Comparison of ENCODE assay signal across 8 cellular contexts in the genomic region with DNA sequence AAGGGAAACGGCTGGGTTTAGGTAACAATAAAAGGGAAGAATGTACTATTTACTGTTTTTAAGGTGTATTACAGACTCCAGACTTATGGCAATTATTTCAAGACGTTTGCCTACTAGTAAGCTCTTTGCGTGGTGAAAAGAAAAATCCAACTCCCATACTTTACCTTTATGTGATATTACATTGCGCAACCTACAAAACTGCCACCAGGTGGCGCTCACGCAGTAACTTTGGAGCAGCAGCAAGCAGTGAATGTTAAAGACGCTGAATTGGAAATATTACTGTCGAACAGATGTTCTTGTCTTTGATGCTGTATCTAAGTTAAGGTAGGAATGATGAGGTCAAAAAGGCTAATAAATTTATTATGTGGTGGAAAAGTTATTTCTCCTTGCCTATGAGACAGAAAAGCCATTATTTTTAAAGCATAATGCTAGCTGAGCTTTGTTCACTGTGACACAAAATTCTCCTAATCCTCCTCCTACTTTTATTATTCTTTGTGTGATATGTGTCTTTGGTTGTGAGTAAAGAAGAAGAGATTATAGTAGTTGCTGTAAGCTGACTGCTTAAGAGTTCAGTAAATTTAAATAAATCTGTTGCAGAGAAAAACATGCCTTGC.
DNase-seq lines count a peak whose midpoint lies in the region; ATAC-seq lines count a peak whose summit lies in the region.

No MANE protein-coding gene starts in this region.

- H3K4me3 ChIP-seq in CD4-positive, CD25-positive, alpha-beta regulatory T cell (ENCODE audit: low read depth, low read length), result no peak overlapping the region
- H3K4me3 ChIP-seq in mesendoderm (ENCODE audit: low read length), result no peak overlapping the region

- H3K27ac ChIP-seq in CD4-positive, CD25-positive, alpha-beta regulatory T cell (ENCODE audit: insufficient read depth, low read length, poor library complexity, severe bottlenecking), result no peak overlapping the region
- no peak overlapping the region for H3K27ac ChIP-seq in mesendoderm (ENCODE audit: low read depth, low read length)

- H3K4me2 ChIP-seq in mesendoderm (ENCODE audit: low read length), result no peak overlapping the region

- no peak for ATAC-seq in CD4-positive, CD25-positive, alpha-beta regulatory T cell (ENCODE audit: low read depth in 2 of 2)
- peak; percentile 91 for ATAC-seq in GM18909 (IDR thresholded peaks at IDR 0.05; ENCODE audit: poor library complexity, unreplicated experiment)
- ATAC-seq in HG03103 (IDR thresholded peaks at IDR 0.05; ENCODE audit: low read depth, unreplicated experiment), result peak; percentile 90

- H2AK5ac ChIP-seq in mesendoderm (ENCODE audit: low read length), result no peak overlapping the region

- no peaks in the 10 kb centered on the region for H3K36me3 Mint-ChIP-seq in CD4-positive, CD25-positive, alpha-beta regulatory T cell

- H4K5ac ChIP-seq in mesendoderm (ENCODE audit: low read length), result no peak overlapping the region

- no peak overlapping the region for H4K8ac ChIP-seq in mesendoderm (ENCODE audit: low read depth, low read length)

- no peak overlapping the region for H3K56ac ChIP-seq in mesendoderm (ENCODE audit: low read length)

- no peaks in the 10 kb centered on the region for H3K4me1 ChIP-seq in CD4-positive, CD25-positive, alpha-beta regulatory T cell (ENCODE audit: control insufficient read depth, insufficient read depth, low read length, poor library complexity, severe bottlenecking)
- H3K4me1 ChIP-seq in mesendoderm (ENCODE audit: control insufficient read depth, low read depth, low read length), result no peaks in the 10 kb centered on the region

- H3K4me1 Mint-ChIP-seq in CD4-positive, CD25-positive, alpha-beta regulatory T cell, result no peaks in the 10 kb centered on the region

- H3K4me3 Mint-ChIP-seq in CD4-positive, CD25-positive, alpha-beta regulatory T cell, result no peak overlapping the region

- no peak overlapping the region for H3K23ac ChIP-seq in mesendoderm (ENCODE audit: low read length)

- no CpG with 5 or more reads among the region's 8 CpGs for WGBS in mesendoderm (ENCODE audit: extremely low coverage, insufficient coverage, low lambda C conversion rate)

- H3K27me3 ChIP-seq in CD4-positive, CD25-positive, alpha-beta regulatory T cell (ENCODE audit: control insufficient read depth, insufficient read depth, low read length), result no peaks in the 10 kb centered on the region
- H3K27me3 ChIP-seq in mesendoderm (ENCODE audit: insufficient read depth, low read length, poor library complexity), result no peaks in the 10 kb centered on the region

- DNase-seq in CD4-positive, CD25-positive, alpha-beta regulatory T cell, result peak; percentile 26 to 68 (median 45)
- DNase-seq in NCI-H2227 (lab: John Stamatoyannopoulos, UW; ENCODE audit: unreplicated experiment), result peak; percentile 73
- peak; percentile 54 to 55 for DNase-seq in activated CD4-positive, alpha-beta T cell treated with anti-CD3 and anti-CD28 coated beads, Interleukin-2, amount 50 U/mL, for 4 hours
- DNase-seq in effector CD4-positive, alpha-beta T cell, result peak; percentile 50
- DNase-seq in mesendoderm, result peak; percentile 67
- peak; percentile 38 to 48 for DNase-seq in stimulated activated CD8-positive, alpha-beta memory T cell treated with anti-CD3 and anti-CD28 coated beads, Interleukin-2, amount 100 ng/mL, for 48 hours (ENCODE audit: low read depth in 2 of 2)

- no peak overlapping the region for H2BK15ac ChIP-seq in mesendoderm (replicated peaks; ENCODE audit: low read depth)

- H3K9ac ChIP-seq in mesendoderm (ENCODE audit: low read length), result no peak overlapping the region

- no peak overlapping the region for H3K18ac ChIP-seq in mesendoderm (ENCODE audit: low read length)

- H2BK5ac ChIP-seq in mesendoderm (ENCODE audit: low read length), result no peak overlapping the region

- no peaks in the 10 kb centered on the region for H3K79me1 ChIP-seq in mesendoderm (ENCODE audit: low read length)

- H3K27me3 Mint-ChIP-seq in CD4-positive, CD25-positive, alpha-beta regulatory T cell, result no peaks in the 10 kb centered on the region

- no peaks in the 10 kb centered on the region for H3K79me2 ChIP-seq in mesendoderm (ENCODE audit: control insufficient read depth, insufficient read depth, low read length)

- no peak overlapping the region for H3K4ac ChIP-seq in mesendoderm (ENCODE audit: low read depth, low read length)

- H3K9me3 ChIP-seq in CD4-positive, CD25-positive, alpha-beta regulatory T cell (ENCODE audit: control insufficient read depth in 2 of 2, low read length in 2 of 2), result no peaks in the 10 kb centered on the region

- peaks cover 0 to 4% (median 0%) of the 10 kb centered on the region in 7 donors for H3K9me3 Mint-ChIP-seq in CD4-positive, CD25-positive, alpha-beta regulatory T cell

- H2BK120ac ChIP-seq in mesendoderm (ENCODE audit: low read depth, low read length), result no peak overlapping the region

- H3K36me3 ChIP-seq in CD4-positive, CD25-positive, alpha-beta regulatory T cell (ENCODE audit: control insufficient read depth, insufficient read depth, low read length), result no peaks in the 10 kb centered on the region
- no peaks in the 10 kb centered on the region for H3K36me3 ChIP-seq in mesendoderm (ENCODE audit: control insufficient read depth, insufficient read depth, low read length)

- no peak overlapping the region for H3K27ac Mint-ChIP-seq in CD4-positive, CD25-positive, alpha-beta regulatory T cell

Comparison
In these comparisons a context has a peak if more than half of its experiments do, and no peak if none do; other contexts are left out.
1. ATAC-seq: peak in GM18909 (single experiment) and HG03103 (single experiment); none in CD4-positive, CD25-positive, alpha-beta regulatory T cell (0 of 2).
2. Peak in every context shown above with its lines, with median percentiles within 50 percentile points of each other: DNase-seq.